ENCODE assay signal across 32 cellular contexts in the genomic region with DNA sequence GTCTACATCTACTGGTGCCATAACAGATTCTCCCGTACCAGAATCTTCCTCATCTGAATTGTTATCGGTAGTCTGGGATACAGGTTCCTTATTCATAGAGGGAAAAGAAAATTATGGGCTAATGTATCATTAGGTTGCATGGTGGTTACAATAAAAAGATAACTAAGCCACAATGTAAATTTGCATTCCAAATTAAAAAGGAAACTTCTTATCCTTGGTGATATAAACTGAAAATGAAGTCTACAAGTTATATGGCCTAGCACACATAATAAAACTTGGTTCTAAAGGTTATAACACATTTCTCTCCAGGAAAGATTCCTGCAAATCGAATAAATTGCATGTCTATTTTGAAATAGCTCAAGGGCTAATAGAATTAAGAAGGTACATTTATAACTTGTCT.
"Had no signal": no experiment of that assay in that cellular context is flagged by ENCODE, and none has a peak within 500 bp of the region (broad histone marks: within the 10 kb centered on the region; RNA-seq: fewer than 3 reads in every experiment).

No MANE protein-coding gene starts in this region.

- H3K4me2 ChIP-seq: smooth muscle cell had no signal

- H3K27ac ChIP-seq: neutrophil, parathyroid adenoma, psoas muscle, skin epidermis, spleen, suprapubic skin, testis, tibial artery, transverse colon, upper lobe of right lung, uterus had no signal

- H3K9me3 Mint-ChIP-seq: naive thymus-derived CD8-positive, alpha-beta T cell; natural killer cell treated with Interleukin-12 subunit alpha and Interleukin-12 subunit beta and Interleukin-15 and Interleukin-18, amount 100 ng/mL, for 72 hours; nephron progenitor cell; neural crest cell; stimulated activated memory B cell treated with anti-CD40 and anti-IgM and Interleukin-4, amounts not matched to agents 10 μg/mL and 1 μg/mL and 100 μg/mL, for 72 hours; stimulated activated naive CD8-positive, alpha-beta T cell treated with anti-CD3 and anti-CD28 coated beads, Interleukin-15, amount 100 ng/mL, for 72 hours; type B pancreatic cell had no signal

- H3K9ac ChIP-seq: parathyroid adenoma had no signal

- H3K4me1 Mint-ChIP-seq: neural crest cell; stimulated activated naive CD8-positive, alpha-beta T cell treated with anti-CD3 and anti-CD28 coated beads, Interleukin-15, amount 100 ng/mL, for 72 hours had no signal

- ATAC-seq: naive thymus-derived CD8-positive, alpha-beta T cell; natural killer cell treated with Interleukin-12 subunit alpha and Interleukin-12 subunit beta and Interleukin-15 and Interleukin-18, amount 100 ng/mL, for 72 hours; psoas muscle; right cardiac atrium; sciatic nerve; stimulated activated memory B cell treated with anti-CD40 and anti-IgM and Interleukin-4, amounts not matched to agents 10 μg/mL and 1 μg/mL and 100 μg/mL, for 72 hours; stimulated activated naive CD8-positive, alpha-beta T cell treated with anti-CD3 and anti-CD28 coated beads, Interleukin-15, amount 100 ng/mL, for 72 hours; stimulated activated naive CD8-positive, alpha-beta T cell treated with anti-CD3 and anti-CD28 coated beads, Interleukin-15, Interleukin-2, amounts not matched to agents 100 U/mL and 50 U/mL, for 24 hours; upper lobe of right lung had no signal

- H3K27me3 Mint-ChIP-seq: naive thymus-derived CD8-positive, alpha-beta T cell; natural killer cell treated with Interleukin-12 subunit alpha and Interleukin-12 subunit beta and Interleukin-15 and Interleukin-18, amount 100 ng/mL, for 72 hours; progenitor cell of endocrine pancreas; stimulated activated memory B cell treated with anti-CD40 and anti-IgM and Interleukin-4, amounts not matched to agents 10 μg/mL and 1 μg/mL and 100 μg/mL, for 72 hours; stimulated activated naive CD8-positive, alpha-beta T cell treated with anti-CD3 and anti-CD28 coated beads, Interleukin-15, amount 100 ng/mL, for 72 hours; type B pancreatic cell had no signal

- H3K27me3 ChIP-seq: neutrophil, spleen, suprapubic skin, testis, tibial artery, transverse colon, upper lobe of right lung, uterus had no signal

- H3K4me1 ChIP-seq: parathyroid adenoma, psoas muscle, spleen, testis, tibial artery, upper lobe of right lung, uterus had no signal

- H3K4me3 ChIP-seq: psoas muscle, skin epidermis, smooth muscle cell, spleen, suprapubic skin, testis, tibial artery, transverse colon, upper lobe of right lung, uterus had no signal

- H2AFZ ChIP-seq: parathyroid adenoma had no signal

- H3K4me3 Mint-ChIP-seq: naive thymus-derived CD8-positive, alpha-beta T cell; natural killer cell treated with Interleukin-12 subunit alpha and Interleukin-12 subunit beta and Interleukin-15 and Interleukin-18, amount 100 ng/mL, for 72 hours; nephron progenitor cell; neural crest cell; stimulated activated memory B cell treated with anti-CD40 and anti-IgM and Interleukin-4, amounts not matched to agents 10 μg/mL and 1 μg/mL and 100 μg/mL, for 72 hours; stimulated activated naive CD8-positive, alpha-beta T cell treated with anti-CD3 and anti-CD28 coated beads, Interleukin-15, amount 100 ng/mL, for 72 hours; type B pancreatic cell had no signal

- H3K9me3 ChIP-seq: neutrophil, psoas muscle, spleen, suprapubic skin, testis, tibial artery, transverse colon, upper lobe of right lung, uterus had no signal

- H3K36me3 ChIP-seq: uterus had no signal

- DNase-seq: naive thymus-derived CD8-positive, alpha-beta T cell; nephron progenitor cell; nucleus accumbens; posterior cingulate gyrus; psoas muscle; right cardiac atrium; spleen; stimulated activated CD4-positive, alpha-beta T cell treated with anti-CD3 and anti-CD28 coated beads, Interleukin-12 subunit alpha, Interleukin-12 subunit beta, amount 100 ng/mL, for 4 hours; stimulated activated CD4-positive, alpha-beta T cell treated with anti-CD3 and anti-CD28 coated beads, Interleukin-1b, Interleukin-23, amount 100 ng/mL, for 48 hours; stimulated activated CD4-positive, alpha-beta T cell treated with anti-CD3 and anti-CD28 coated beads, Interleukin-4, amount 100 ng/mL, for 1 hour; stimulated activated CD4-positive, alpha-beta T cell treated with anti-CD3 and anti-CD28 coated beads, Interleukin-4, amount 100 ng/mL, for 4 hours; stimulated activated CD8-positive, alpha-beta memory T cell treated with anti-CD3 and anti-CD28 coated beads, Interleukin-4, amount 100 ng/mL, for 48 hours; stimulated activated naive CD4-positive, alpha-beta T cell; stimulated activated naive CD8-positive, alpha-beta T cell treated with anti-CD3 and anti-CD28 coated beads, Interleukin-15, amount 100 ng/mL, for 72 hours; stimulated activated naive CD8-positive, alpha-beta T cell treated with anti-CD3 and anti-CD28 coated beads, Interleukin-15, Interleukin-2, amounts not matched to agents 100 U/mL and 50 U/mL, for 24 hours; substantia nigra; testis; tibial artery; transverse colon; upper lobe of right lung; uterus had no signal

- H3K79me2 ChIP-seq: parathyroid adenoma had no signal

- H3K27ac Mint-ChIP-seq: naive thymus-derived CD8-positive, alpha-beta T cell; natural killer cell treated with Interleukin-12 subunit alpha and Interleukin-12 subunit beta and Interleukin-15 and Interleukin-18, amount 100 ng/mL, for 72 hours; nephron progenitor cell; progenitor cell of endocrine pancreas; stimulated activated memory B cell treated with anti-CD40 and anti-IgM and Interleukin-4, amounts not matched to agents 10 μg/mL and 1 μg/mL and 100 μg/mL, for 72 hours; type B pancreatic cell had no signal
